16 cellular contexts compared by ENCODE assay signal in genomic region chr1:70038025-70038424, GRCh38.
A peak's percentile ranks its signal among the peaks of the same experiment; 100 is the strongest.
DNase-seq lines count a peak whose midpoint lies in the region; ATAC-seq and TF ChIP-seq lines count a peak whose summit lies in the region.
"Had no signal": no experiment of that assay in that cellular context is flagged by ENCODE, and none has a peak within 500 bp of the region (broad histone marks: within the 10 kb centered on the region; RNA-seq: fewer than 3 reads in every experiment).

No MANE protein-coding gene starts in this region.

- DNase-seq in M059J (ENCODE audit: low read depth) (peak; percentile 98), RWPE2 (ENCODE audit: low spot score) (peak; percentile 65), fibroblast of mammary gland (ENCODE audit: low read depth) (peak; percentile 11), skeletal muscle cell (ENCODE audit: low read depth) (peak; percentile 23), D341Med (ENCODE audit: low spot score) (no peak), NCI-H446 (lab: John Stamatoyannopoulos, UW) (no peak)
- DNase-seq in activated naive CD4-positive, alpha-beta T cell treated with anti-CD3 and anti-CD28 coated beads, Interleukin-2, amount 50 U/mL, for 72 hours (ENCODE audit: low spot score in 2 of 2) = no peak
- DNase-seq: activated CD8-positive, alpha-beta memory T cell treated with anti-CD3 and anti-CD28 coated beads, Interleukin-2, amount 50 U/mL, for 48 hours; activated naive CD8-positive, alpha-beta T cell treated with anti-CD3 and anti-CD28 coated beads, Interleukin-2, amount 10 ng/mL, durations not matched to agents 7 days and 5 days; CD8-positive, alpha-beta T cell; left ventricle myocardium inferior; NCI-H1436 treated with DMSO at 0.1 percent for 48 hours; NCI-H524; nephron progenitor cell; SHP77 treated with DMSO at 0.1 percent for 48 hours; testis had no signal

- H3K27ac ChIP-seq in RWPE2 (ENCODE audit: poor library complexity, severe bottlenecking) = no peak overlapping the region
- H3K27ac ChIP-seq: left ventricle myocardium inferior, testis had no signal

- no peaks in the 10 kb centered on the region for H3K4me1 ChIP-seq in RWPE2 (ENCODE audit: insufficient read depth, poor library complexity, severe bottlenecking)
- H3K4me1 ChIP-seq: testis had no signal

- H3K9me3 ChIP-seq in RWPE2 (ENCODE audit: severe bottlenecking) = no peaks in the 10 kb centered on the region
- H3K9me3 ChIP-seq: left ventricle myocardium inferior, testis had no signal

- peaks cover 0 to 3% of the 10 kb centered on the region in 2 donors for H3K9me3 Mint-ChIP-seq in activated naive CD4-positive, alpha-beta T cell treated with anti-CD3 and anti-CD28 coated beads, Interleukin-2, amount 50 U/mL, for 72 hours
- H3K9me3 Mint-ChIP-seq: activated naive CD8-positive, alpha-beta T cell treated with anti-CD3 and anti-CD28 coated beads, Interleukin-2, amount 10 ng/mL, durations not matched to agents 7 days and 5 days; CD8-positive, alpha-beta T cell; nephron progenitor cell had no signal

- H3K36me3 ChIP-seq in RWPE2 (ENCODE audit: low read depth) = no peaks in the 10 kb centered on the region
- H3K36me3 ChIP-seq: left ventricle myocardium inferior had no signal

- no peak overlapping the region for H3K27ac Mint-ChIP-seq in activated naive CD4-positive, alpha-beta T cell treated with anti-CD3 and anti-CD28 coated beads, Interleukin-2, amount 50 U/mL, for 72 hours
- H3K27ac Mint-ChIP-seq: activated naive CD8-positive, alpha-beta T cell treated with anti-CD3 and anti-CD28 coated beads, Interleukin-2, amount 10 ng/mL, durations not matched to agents 7 days and 5 days; CD8-positive, alpha-beta T cell; nephron progenitor cell had no signal

- no peak overlapping the region for H3K4me3 ChIP-seq in RWPE2 (ENCODE audit: severe bottlenecking)
- H3K4me3 ChIP-seq in fibroblast of mammary gland (ENCODE audit: control insufficient read depth, low read depth, low read length) = no peak overlapping the region
- H3K4me3 ChIP-seq in skeletal muscle cell (ENCODE audit: low read depth, low read length) = no peak overlapping the region
- H3K4me3 ChIP-seq: left ventricle myocardium inferior had no signal

- ATAC-seq in RWPE2 (ENCODE audit: low read depth) = peak; percentile 74
- ATAC-seq in activated naive CD4-positive, alpha-beta T cell treated with anti-CD3 and anti-CD28 coated beads, Interleukin-2, amount 50 U/mL, for 72 hours = no peak
- ATAC-seq: CD8-positive, alpha-beta T cell had no signal

- no peaks in the 10 kb centered on the region for H3K36me3 Mint-ChIP-seq in activated naive CD4-positive, alpha-beta T cell treated with anti-CD3 and anti-CD28 coated beads, Interleukin-2, amount 50 U/mL, for 72 hours
- H3K36me3 Mint-ChIP-seq: activated naive CD8-positive, alpha-beta T cell treated with anti-CD3 and anti-CD28 coated beads, Interleukin-2, amount 10 ng/mL, durations not matched to agents 7 days and 5 days; CD8-positive, alpha-beta T cell had no signal

- no peaks in the 10 kb centered on the region for H3K27me3 ChIP-seq in RWPE2 (ENCODE audit: insufficient read depth, poor library complexity, severe bottlenecking)
- H3K27me3 ChIP-seq: testis had no signal

- TF ChIP-seq CTCF in RWPE2 (IDR thresholded peaks at IDR 0.05; ENCODE audit: poor library complexity, severe bottlenecking) (no peak), fibroblast of mammary gland (conservative IDR thresholded peaks at IDR 0.05; ENCODE audit: control insufficient read depth, insufficient read depth, low read depth, low read length) (no peak)

Comparison
In these comparisons a context has a peak if more than half of its experiments do, and no peak if none do; other contexts are left out.
1. DNase-seq: peak in M059J (single experiment), RWPE2 (single experiment), fibroblast of mammary gland (single experiment) and skeletal muscle cell (single experiment); none in activated naive CD4-positive, alpha-beta T cell treated with anti-CD3 and anti-CD28 coated beads, Interleukin-2, amount 50 U/mL, for 72 hours (0 of 2), D341Med (single experiment) and NCI-H446 (0 of 2).